ENCODE assay signal across 21 cellular contexts in genomic region chr13:31242935-31243334, GRCh38. TPM values are rescaled to one million over a fixed set of nuclear protein-coding genes. Genes with fewer than 3 reads are reported as not detected.
DNase-seq lines count a peak whose midpoint lies in the region; ATAC-seq and TF ChIP-seq lines count a peak whose summit lies in the region.
"Had no signal": no experiment of that assay in that cellular context is flagged by ENCODE, and none has a peak within 500 bp of the region (broad histone marks: within the 10 kb centered on the region; RNA-seq: fewer than 3 reads in every experiment).

No MANE protein-coding gene starts in this region.

- H3K36me3 ChIP-seq in IMR-90 (ENCODE audit: control insufficient read depth, insufficient read depth, low read length), result no peaks in the 10 kb centered on the region

- H2BK5ac ChIP-seq in IMR-90 (ENCODE audit: low read depth, low read length, poor library complexity, severe bottlenecking), result no peak overlapping the region

- H3K9me1 ChIP-seq in IMR-90 (ENCODE audit: insufficient read depth, low read length), result no peaks in the 10 kb centered on the region

- no peaks in the 10 kb centered on the region for H3K9me3 ChIP-seq in IMR-90 (ENCODE audit: control insufficient read depth, insufficient read depth, low read length)

- H3K9ac ChIP-seq in IMR-90 (ENCODE audit: low read depth, low read length), result no peak overlapping the region

- H2BK15ac ChIP-seq in IMR-90 (ENCODE audit: low read depth, low read length), result no peak overlapping the region

- ATAC-seq in IMR-90 (ENCODE audit: low read depth), result peak; percentile 53
- ATAC-seq in HG02763 (IDR thresholded peaks at IDR 0.05; ENCODE audit: unreplicated experiment), result no peak
- no peak for ATAC-seq in HG03159 (IDR thresholded peaks at IDR 0.05; ENCODE audit: unreplicated experiment)
- ATAC-seq: GM12878 had no signal

- H4K5ac ChIP-seq in IMR-90 (ENCODE audit: low read depth, low read length), result no peak overlapping the region

- no peaks in the 10 kb centered on the region for H4K20me1 ChIP-seq in IMR-90 (ENCODE audit: insufficient read depth, low read length)

- no peak overlapping the region for H4K8ac ChIP-seq in IMR-90 (ENCODE audit: low read depth in 2 of 2, low read length in 2 of 2)

- H3K14ac ChIP-seq in IMR-90 (replicated peaks; ENCODE audit: low read depth, low read length), result no peak overlapping the region

- POLR2A ChIA-PET in IMR-90 (lab: Charles Lee; ENCODE audit: unreplicated experiment), result no interaction called here

- peaks cover 0 to 3% of the 10 kb centered on the region in 2 donors for H3K36me3 Mint-ChIP-seq in CD14-positive monocyte

- no peak overlapping the region for H3K23ac ChIP-seq in IMR-90 (ENCODE audit: low read depth, low read length)

- CTCF ChIA-PET in IMR-90 (lab: Yijun Ruan, JAX), result interaction anchor here (1.3 kb wide), 1 partner anchor 69 kb away, joined by 3 read pairs; no protein-coding TSS in a partner anchor

- no peaks in the 10 kb centered on the region for H3K4me1 ChIP-seq in IMR-90 (ENCODE audit: control insufficient read depth, insufficient read depth, low read length)

- TF ChIP-seq CTCF in AG10803 (conservative IDR thresholded peaks at IDR 0.05; ENCODE audit: low read length), result no peak
- no peak for TF ChIP-seq CTCF in IMR-90 (conservative IDR thresholded peaks at IDR 0.05; ENCODE audit: low read depth, low read length)
- TF ChIP-seq CTCF in CD14-positive monocyte (IDR thresholded peaks at IDR 0.05), result no peak

- WGBS in IMR-90 (ENCODE audit: extremely low coverage in 2 of 2, insufficient read length in 1 of 2), 2 experiments, result no CpG with 5 or more reads among the region's 1 CpG

- H2AK9ac ChIP-seq in IMR-90 (replicated peaks; ENCODE audit: low read depth, low read length, poor library complexity), result no peak overlapping the region

- dilution Hi-C loops in IMR-90 (cut with HindIII; ENCODE audit: low sequenced_read_pairs, unreplicated experiment), result no loop called here

- H3K79me1 ChIP-seq in IMR-90 (ENCODE audit: low read depth in 1 of 2, low read length in 2 of 2), result no peaks in the 10 kb centered on the region

- no peak overlapping the region for H4K91ac ChIP-seq in IMR-90 (ENCODE audit: insufficient read depth, low read depth, low read length)

- intact Hi-C loops in IMR-90 (cut with micrococcal nuclease) (no loop called here), CD14-positive monocyte (cut with micrococcal nuclease) (no loop called here)

- H3K27ac Mint-ChIP-seq in CD14-positive monocyte, result no peak overlapping the region
- H3K27ac Mint-ChIP-seq: HFFc6, IgD-negative memory B cell had no signal

- H3K4me1 Mint-ChIP-seq in CD14-positive monocyte, result no peaks in the 10 kb centered on the region

- no peak overlapping the region for H3K56ac ChIP-seq in IMR-90 (ENCODE audit: extremely low read depth, insufficient read depth, low read length)

- H3K4me3 ChIP-seq in AG10803 (ENCODE audit: low read length) (no peak overlapping the region), IMR-90 (ENCODE audit: insufficient read depth, low read depth, low read length) (no peak overlapping the region)
- H3K4me3 ChIP-seq: GM12878, PC-9 had no signal

- no peak overlapping the region for H3K18ac ChIP-seq in IMR-90 (ENCODE audit: low read depth, low read length)

- in situ Hi-C loops in IMR-90 (cut with MboI; ENCODE audit: low sequenced_read_pairs), result loop anchor here (25.0 kb wide), 1 partner anchor 494 kb away; the partner anchor contains the start of gene RXFP2
- in situ Hi-C loops in G401 (cut with HindIII; ENCODE audit: low sequenced_read_pairs), result no loop called here

- no peak overlapping the region for H2BK20ac ChIP-seq in IMR-90 (ENCODE audit: low read depth, low read length)

- H3K9me3 Mint-ChIP-seq in CD14-positive monocyte, result no peaks in the 10 kb centered on the region
- H3K9me3 Mint-ChIP-seq: HFFc6, IgD-negative memory B cell had no signal

- no peaks in the 10 kb centered on the region for H3K27me3 ChIP-seq in IMR-90 (ENCODE audit: control insufficient read depth, insufficient read depth, low read length)

- peaks cover 0 to 3% (median 0%) of the 10 kb centered on the region in 3 donors for H3K27me3 Mint-ChIP-seq in CD14-positive monocyte (ENCODE audit: low read depth in 3 of 3)
- H3K27me3 Mint-ChIP-seq: IgD-negative memory B cell had no signal

- H2BK120ac ChIP-seq in IMR-90 (ENCODE audit: low read depth, low read length), result no peak overlapping the region

- H2AFZ ChIP-seq in IMR-90 (replicated peaks; ENCODE audit: low read length, poor library complexity), result no peak overlapping the region
- H2AFZ ChIP-seq: PC-9 had no signal

- H3K4me3 Mint-ChIP-seq in CD14-positive monocyte, result no peak overlapping the region
- H3K4me3 Mint-ChIP-seq: HFFc6, IgD-negative memory B cell had no signal

- H3K4ac ChIP-seq in IMR-90 (ENCODE audit: low read depth, low read length), result no peak overlapping the region

- no peak for TF ChIP-seq POLR2A in IMR-90 (IDR thresholded peaks at IDR 0.05; ENCODE audit: low read depth, low read length)

- no TSS peak for BruUV-seq in IMR-90 (replicated peaks; lab: Mats Ljungman, UMichigan)

- no peak overlapping the region for H2AK5ac ChIP-seq in IMR-90 (ENCODE audit: low read depth, low read length)

- H3K4me2 ChIP-seq in IMR-90 (ENCODE audit: low read depth, low read length), result no peak overlapping the region
- H3K4me2 ChIP-seq: PC-9 had no signal

- DNase-seq in AG10803 (ENCODE audit: low read depth) (peak; percentile 63), IMR-90 (peak; percentile 32), fibroblast of gingiva (ENCODE audit: low read depth) (peak; percentile 69), left kidney (ENCODE audit: low read depth, low spot score) (peak; percentile 36), CD14-positive monocyte (ENCODE audit: low spot score) (no peak), G401 (ENCODE audit: low spot score) (no peak)
- DNase-seq: C1 segment of cervical spinal cord, DND-41, GDM1, HFFc6, Karpas-422, NCI-H1092, NCI-H1436 treated with DMSO at 0.1 percent for 48 hours, NCI-H2029, NCI-H2171, NCI-H526, PC-9 had no signal

- H3K27ac ChIP-seq in IMR-90 (ENCODE audit: insufficient read depth, low read length), result no peak overlapping the region
- H3K27ac ChIP-seq: PC-9 had no signal

- TF ChIP-seq RAD21 in IMR-90 (IDR thresholded peaks at IDR 0.05; ENCODE audit: low read length), result no peak

TF ChIP-seq in IMR-90, 13 proteins besides CTCF, POLR2A, EP300 and RAD21:
- peak; percentile 48; the same call in 1 of the 2 replicates for TF ChIP-seq CEBPB (IDR thresholded peaks at IDR 0.05; ENCODE audit: low read depth, low read length)
- TF ChIP-seq USF2 (IDR thresholded peaks at IDR 0.05; ENCODE audit: low read depth, low read length), result no peak

RNA-seq across cellular contexts. Expression of gene B3GLCT, which starts 43.2 kb away (rescaled TPM):
- total RNA-seq in IMR-90 (2012; rRNA removed), result 4.5 and 5.8 TPM in 2 replicates
- polyA plus RNA-seq in IMR-90 (2012; rRNA removed) (1.7 and 2.0 TPM in 2 replicates), CD14-positive monocyte (1 to 10 TPM; 2.0 TPM)
- 0.51 and 0.70 TPM in 2 replicates for polyA plus RNA-seq in IMR-90 (2012; cell fraction: cytosol; rRNA removed)
- 0.20 and 1.0 TPM in 2 replicates for polyA plus RNA-seq in IMR-90 (2012; cell fraction: nucleus; rRNA removed; ENCODE audit: low replicate concordance)
- 10.0 and 10.9 TPM in 2 replicates for total RNA-seq in G401 (2014; rRNA removed; shearing (Covaris generic))

Comparison
In these comparisons a context has a peak if more than half of its experiments do, and no peak if none do; other contexts are left out.
1. DNase-seq: peak in AG10803 (single experiment), IMR-90 (single experiment), fibroblast of gingiva (single experiment) and left kidney (single experiment); none in CD14-positive monocyte (single experiment) and G401 (single experiment).